28 cellular contexts compared by ENCODE assay signal in the genomic region with DNA sequence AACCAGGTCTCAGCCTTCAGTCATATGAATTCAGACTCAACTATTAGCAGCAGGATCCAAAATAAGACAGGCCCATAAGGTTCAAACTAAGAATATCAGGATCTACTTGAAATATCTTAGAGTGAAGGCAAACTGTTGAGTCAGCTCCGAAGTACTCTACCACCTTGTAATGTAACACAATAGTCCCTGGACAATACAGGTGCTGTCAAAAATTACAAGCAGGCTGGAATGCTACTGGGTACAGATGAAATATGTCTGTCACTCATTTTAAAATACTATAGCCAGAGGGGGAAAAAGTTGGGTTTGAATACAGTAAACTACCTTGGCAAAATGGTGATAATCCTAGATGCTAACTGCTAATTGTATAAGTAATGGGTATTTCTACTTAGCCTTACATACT.
"Had no signal": no experiment of that assay in that cellular context is flagged by ENCODE, and none has a peak within 500 bp of the region (broad histone marks: within the 10 kb centered on the region; RNA-seq: fewer than 3 reads in every experiment).

No MANE protein-coding gene starts in this region.

- ATAC-seq: natural killer cell; psoas muscle; right cardiac atrium; right lobe of liver; stimulated activated effector memory CD8-positive, alpha-beta T cell treated with anti-CD3 and anti-CD28 coated beads, Interleukin-12 subunit alpha, Interleukin-12 subunit beta, amount 100 ng/mL, for 72 hours; stimulated activated naive B cell treated with anti-CD40 and anti-IgM and Interleukin-4, amounts not matched to agents 10 μg/mL and 1 μg/mL and 100 μg/mL, for 72 hours; upper lobe of right lung had no signal

- H3K9ac ChIP-seq: neural progenitor cell, parathyroid adenoma had no signal

- H3K4me1 ChIP-seq: parathyroid adenoma, right lobe of liver, thyroid gland, upper lobe of right lung, uterus had no signal

- H3K27me3 ChIP-seq: neural progenitor cell, ovary, right lobe of liver, sigmoid colon, stomach, thyroid gland, tibial nerve, upper lobe of right lung, uterus had no signal

- H3K4me3 ChIP-seq: neural progenitor cell, ovary, psoas muscle, right lobe of liver, sigmoid colon, stomach, thoracic aorta, thyroid gland, tibial nerve, upper lobe of right lung, uterus had no signal

- H3K27me3 Mint-ChIP-seq: progenitor cell of endocrine pancreas; stimulated activated naive B cell treated with anti-CD40 and anti-IgM and Interleukin-4, amounts not matched to agents 10 μg/mL and 1 μg/mL and 100 μg/mL, for 72 hours; stimulated activated naive CD8-positive, alpha-beta T cell treated with anti-CD3 and anti-CD28 coated beads, Interleukin-15, Interleukin-2, amounts not matched to agents 100 ng/mL and 50 ng/mL, for 24 hours; type B pancreatic cell had no signal

- H3K79me2 ChIP-seq: parathyroid adenoma had no signal

- H3K36me3 Mint-ChIP-seq: natural killer cell had no signal

- H3K9me3 Mint-ChIP-seq: natural killer cell; nephron; neural progenitor cell; stimulated activated effector memory CD8-positive, alpha-beta T cell treated with anti-CD3 and anti-CD28 coated beads, Interleukin-12 subunit alpha, Interleukin-12 subunit beta, amount 100 ng/mL, for 72 hours; stimulated activated naive B cell treated with anti-CD40 and anti-IgM and Interleukin-4, amounts not matched to agents 10 μg/mL and 1 μg/mL and 100 μg/mL, for 72 hours; stimulated activated naive CD8-positive, alpha-beta T cell treated with anti-CD3 and anti-CD28 coated beads, Interleukin-15, Interleukin-2, amounts not matched to agents 100 ng/mL and 50 ng/mL, for 24 hours; type B pancreatic cell had no signal

- H2AFZ ChIP-seq: neural progenitor cell, parathyroid adenoma had no signal

- H3K4me3 Mint-ChIP-seq: natural killer cell; nephron; neural progenitor cell; stimulated activated effector memory CD8-positive, alpha-beta T cell treated with anti-CD3 and anti-CD28 coated beads, Interleukin-12 subunit alpha, Interleukin-12 subunit beta, amount 100 ng/mL, for 72 hours; stimulated activated naive B cell treated with anti-CD40 and anti-IgM and Interleukin-4, amounts not matched to agents 10 μg/mL and 1 μg/mL and 100 μg/mL, for 72 hours; stimulated activated naive CD8-positive, alpha-beta T cell treated with anti-CD3 and anti-CD28 coated beads, Interleukin-15, Interleukin-2, amounts not matched to agents 100 ng/mL and 50 ng/mL, for 24 hours; type B pancreatic cell had no signal

- H3K27ac Mint-ChIP-seq: natural killer cell; nephron; neural progenitor cell; progenitor cell of endocrine pancreas; stimulated activated effector memory CD8-positive, alpha-beta T cell treated with anti-CD3 and anti-CD28 coated beads, Interleukin-12 subunit alpha, Interleukin-12 subunit beta, amount 100 ng/mL, for 72 hours; stimulated activated naive B cell treated with anti-CD40 and anti-IgM and Interleukin-4, amounts not matched to agents 10 μg/mL and 1 μg/mL and 100 μg/mL, for 72 hours; stimulated activated naive CD8-positive, alpha-beta T cell treated with anti-CD3 and anti-CD28 coated beads, Interleukin-15, Interleukin-2, amounts not matched to agents 100 ng/mL and 50 ng/mL, for 24 hours; type B pancreatic cell had no signal

- H3K27ac ChIP-seq: neural progenitor cell, ovary, parathyroid adenoma, psoas muscle, right lobe of liver, sigmoid colon, stomach, thoracic aorta, thyroid gland, tibial nerve, upper lobe of right lung, uterus had no signal

- H3K36me3 ChIP-seq: neural progenitor cell, ovary, uterus had no signal

- H3K9me3 ChIP-seq: ovary, psoas muscle, right lobe of liver, sigmoid colon, stomach, thoracic aorta, thyroid gland, tibial nerve, upper lobe of right lung, uterus had no signal

- DNase-seq: natural killer cell; occipital lobe; ovary; posterior cingulate gyrus; psoas muscle; right cardiac atrium; right lobe of liver; sigmoid colon; small intestine; stimulated activated CD4-positive, alpha-beta T cell treated with anti-CD3 and anti-CD28 coated beads, Interleukin-15, amount 100 ng/mL, for 24 hours; stimulated activated CD4-positive, alpha-beta T cell treated with anti-CD3 and anti-CD28 coated beads, Interleukin-2, amount 100 ng/mL, for 24 hours; stimulated activated CD4-positive, alpha-beta T cell treated with anti-CD3 and anti-CD28 coated beads, Interleukin-2, amount 100 ng/mL, for 48 hours; stimulated activated CD4-positive, alpha-beta T cell treated with anti-CD3 and anti-CD28 coated beads, Interleukin-4, amount 100 ng/mL, for 24 hours; stimulated activated naive B cell treated with anti-CD40 and anti-IgM and Interleukin-4, amounts not matched to agents 10 μg/mL and 1 μg/mL and 100 μg/mL, for 72 hours; stimulated activated naive CD4-positive, alpha-beta T cell treated with Interleukin-2 at 50 U/mL for 16 hours; stomach; thyroid gland; upper lobe of right lung; uterus had no signal

- H3K4me1 Mint-ChIP-seq: nephron; stimulated activated effector memory CD8-positive, alpha-beta T cell treated with anti-CD3 and anti-CD28 coated beads, Interleukin-12 subunit alpha, Interleukin-12 subunit beta, amount 100 ng/mL, for 72 hours; stimulated activated naive B cell treated with anti-CD40 and anti-IgM and Interleukin-4, amounts not matched to agents 10 μg/mL and 1 μg/mL and 100 μg/mL, for 72 hours had no signal
